ENCODE assay signal across 23 cellular contexts in the genomic region with DNA sequence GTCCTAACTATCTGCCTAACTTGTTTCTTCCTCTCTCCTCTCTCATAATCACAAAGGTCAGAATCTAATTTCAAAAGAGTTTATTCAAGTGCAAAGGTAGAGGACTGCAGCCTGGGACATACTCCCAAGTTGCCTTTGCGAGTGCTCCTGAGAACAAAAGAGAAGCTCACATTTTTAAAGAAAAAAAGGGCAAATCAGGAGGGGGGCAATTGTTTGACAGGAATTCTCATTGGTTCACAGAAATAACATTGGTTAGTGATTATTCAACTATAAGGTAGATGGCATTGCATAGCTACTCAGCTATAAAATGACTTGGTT.
"Had no signal": no experiment of that assay in that cellular context is flagged by ENCODE, and none has a peak within 500 bp of the region (broad histone marks: within the 10 kb centered on the region; RNA-seq: fewer than 3 reads in every experiment).

No MANE protein-coding gene starts in this region.

- H3K27ac ChIP-seq: coronary artery, gastrocnemius medialis, heart right ventricle, ovary, right atrium auricular region, sigmoid colon, skin epidermis, stomach, thoracic aorta, transverse colon had no signal

- H3K4me1 Mint-ChIP-seq: naive B cell had no signal

- DNase-seq: effector CD4-positive, alpha-beta T cell; gastrocnemius medialis; heart right ventricle; left colon; left ventricle myocardium superior; mesenchymal stem cell; midbrain; naive B cell; nucleus accumbens; ovary; sigmoid colon; stimulated activated CD4-positive, alpha-beta T cell treated with anti-CD3 and anti-CD28 coated beads, Interleukin-12 subunit alpha, Interleukin-12 subunit beta, amount 100 ng/mL, for 4 hours; stimulated activated naive CD4-positive, alpha-beta T cell; stomach; substantia nigra; transverse colon had no signal

- H3K4me3 Mint-ChIP-seq: naive B cell, nephron had no signal

- H3K9me3 ChIP-seq: gastrocnemius medialis, thoracic aorta had no signal

- H3K36me3 ChIP-seq: gastrocnemius medialis, heart right ventricle, ovary, right atrium auricular region, sigmoid colon, stomach, thoracic aorta, transverse colon had no signal

- ATAC-seq: esophagus mucosa, gastrocnemius medialis, heart right ventricle, left colon, left ventricle myocardium superior had no signal

- H3K27ac Mint-ChIP-seq: naive B cell had no signal

- H3K4me3 ChIP-seq: coronary artery, gastrocnemius medialis, heart right ventricle, lung, ovary, right atrium auricular region, sigmoid colon, skin epidermis, stomach, thoracic aorta, transverse colon had no signal

- H3K4me1 ChIP-seq: gastrocnemius medialis had no signal

- H3K27me3 ChIP-seq: gastrocnemius medialis, heart right ventricle, ovary, right atrium auricular region, sigmoid colon, stomach, transverse colon had no signal
